ENCODE assay signal across 8 cellular contexts in genomic region chr18:59957957-59958356, GRCh38. TPM values are rescaled to one million over a fixed set of nuclear protein-coding genes. Genes with fewer than 3 reads are reported as not detected.
DNase-seq lines count a peak whose midpoint lies in the region; ATAC-seq and TF ChIP-seq lines count a peak whose summit lies in the region.
"Had no signal": no experiment of that assay in that cellular context is flagged by ENCODE, and none has a peak within 500 bp of the region (broad histone marks: within the 10 kb centered on the region; RNA-seq: fewer than 3 reads in every experiment).

No MANE protein-coding gene starts in this region.

- no peaks in the 10 kb centered on the region for H3K9me3 ChIP-seq in thyroid gland

- TF ChIP-seq CTCF in choroid plexus epithelial cell (conservative IDR thresholded peaks at IDR 0.05; ENCODE audit: low read depth, low read length) (no peak), thyroid gland (IDR thresholded peaks at IDR 0.05) (no peak)

- 49% methylated on average over 2 of the region's 2 CpGs for WGBS in thyroid gland, 2 donors

- intact Hi-C loops in thyroid gland (cut with DNase I) = no loop called here

- peak; percentile 98 for DNase-seq in NCI-H510A treated with DMSO at 0.1 percent for 48 hours (lab: John Stamatoyannopoulos, UW)
- peak; percentile 77 for DNase-seq in choroid plexus epithelial cell (ENCODE audit: low read depth)
- peak; percentile 11 to 17 for DNase-seq in thyroid gland
- no peak for DNase-seq in activated T-cell treated with anti-CD3 and anti-CD28 coated beads, Interleukin-2, amount 50 U/mL, for 48 hours
- no peak for DNase-seq in H7

- no peaks in the 10 kb centered on the region for H3K27me3 ChIP-seq in thyroid gland
- H3K27me3 ChIP-seq in H7 (ENCODE audit: control insufficient read depth, insufficient read depth, low read length) = no peaks in the 10 kb centered on the region

- ATAC-seq in GM18861 (IDR thresholded peaks at IDR 0.05; ENCODE audit: unreplicated experiment) = peak; percentile 34
- ATAC-seq in HG03378 (IDR thresholded peaks at IDR 0.05; ENCODE audit: unreplicated experiment) = peak; percentile 43
- ATAC-seq: right cardiac atrium had no signal

- H3K4me1 ChIP-seq in thyroid gland = no peaks in the 10 kb centered on the region

- H3K4me3 ChIP-seq in choroid plexus epithelial cell (ENCODE audit: low read depth, low read length) = no peak overlapping the region
- no peak overlapping the region for H3K4me3 ChIP-seq in thyroid gland (replicated peaks in 1 of 3)
- H3K4me3 ChIP-seq in H7 (ENCODE audit: insufficient read depth, low read depth, low read length) = no peak overlapping the region

- TF ChIP-seq POLR2A in thyroid gland (IDR thresholded peaks at IDR 0.05) = no peak

- no peak overlapping the region for H3K27ac ChIP-seq in thyroid gland

- H3K36me3 ChIP-seq in thyroid gland (no peaks in the 10 kb centered on the region), H7 (replicated peaks; ENCODE audit: control insufficient read depth, insufficient read depth, low read length) (no peaks in the 10 kb centered on the region)

RNA-seq across cellular contexts. Expression of gene PMAIP1, which starts 58.2 kb away (rescaled TPM):
- total RNA-seq in thyroid gland = 1 to 10 TPM; 1.1 to 2.3 (median 1.6) TPM
- total RNA-seq in H7 (2014; rRNA removed; shearing (Covaris generic)) = 131 and 207 TPM in 2 replicates

Comparison
In these comparisons a context has a peak if more than half of its experiments do, and no peak if none do; other contexts are left out.
1. DNase-seq: peak in NCI-H510A treated with DMSO at 0.1 percent for 48 hours (single experiment), choroid plexus epithelial cell (single experiment) and thyroid gland (2 of 2); none in activated T-cell treated with anti-CD3 and anti-CD28 coated beads, Interleukin-2, amount 50 U/mL, for 48 hours (0 of 2) and H7 (single experiment).
2. RNA of gene PMAIP1, which starts 58.2 kb away (total RNA-seq): 131 to 207 TPM in H7; 1.1 to 2.3 TPM in thyroid gland; every median in the first group is over 10 times any median in the second.